Comparison of ENCODE assay signal across 1 cellular context in genomic region chr16:71846443-71846842, GRCh38.
TF ChIP-seq lines count a peak whose summit lies in the region.

No MANE protein-coding gene starts in this region.

TF ChIP-seq in IMR-90, 13 proteins besides CTCF, POLR2A, EP300 and RAD21:
- TF ChIP-seq ELK1 (IDR thresholded peaks at IDR 0.05; ENCODE audit: borderline replicate concordance, low read depth, low read length) (no peak), MXI1 (IDR thresholded peaks at IDR 0.05; ENCODE audit: borderline replicate concordance, low read depth, low read length) (no peak), SMC3 (IDR thresholded peaks at IDR 0.05; ENCODE audit: low read depth, low read length) (no peak), CHD1 (IDR thresholded peaks at IDR 0.05; ENCODE audit: low read depth, low read length) (0 out of 2 replicates have a peak, but pooled peaks have one; percentile 7), CEBPB (IDR thresholded peaks at IDR 0.05; ENCODE audit: low read depth, low read length) (no peak), NFE2L2 (IDR thresholded peaks at IDR 0.05; ENCODE audit: low read depth, low read length) (no peak)
